15 cellular contexts compared by ENCODE assay signal in the genomic region with DNA sequence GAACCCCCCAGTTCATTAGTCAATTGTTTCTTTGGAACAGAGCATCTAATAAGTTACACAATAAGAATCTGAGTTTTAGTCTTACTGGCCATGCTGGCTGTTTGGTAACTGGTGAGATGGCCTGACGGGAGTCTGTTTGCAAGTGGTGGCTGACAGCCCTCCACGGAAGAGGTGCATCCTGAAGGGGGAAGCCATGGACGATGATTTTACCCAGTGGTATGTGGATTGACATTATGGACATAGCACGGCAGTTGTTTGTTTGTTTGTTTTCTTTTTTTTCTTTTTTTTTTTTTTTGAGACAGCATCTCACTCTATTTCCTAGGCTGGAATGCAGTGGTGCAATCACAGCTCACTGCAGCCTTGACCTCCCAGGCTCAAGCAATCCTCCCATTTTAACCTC.
DNase-seq lines count a peak whose midpoint lies in the region; ATAC-seq and TF ChIP-seq lines count a peak whose summit lies in the region.
"Had no signal": no experiment of that assay in that cellular context is flagged by ENCODE, and none has a peak within 500 bp of the region (broad histone marks: within the 10 kb centered on the region; RNA-seq: fewer than 3 reads in every experiment).

No MANE protein-coding gene starts in this region.

- H3K9me3 ChIP-seq in neural progenitor cell (ENCODE audit: low read depth) (no peaks in the 10 kb centered on the region), ascending aorta (no peaks in the 10 kb centered on the region)
- H3K9me3 ChIP-seq: BLaER1 treated with 17β-estradiol and CSF1 and Interleukin-3, amounts not matched to agents 10 nM and 100 nM had no signal

- no peak for ATAC-seq in activated T-helper 17 cell treated with anti-CD3 and anti-CD28 coated beads, Interleukin-2, amount 50 U/mL, for 72 hours (replicated peaks)
- ATAC-seq in GM18519 (IDR thresholded peaks at IDR 0.05; ENCODE audit: low FRiP score, unreplicated experiment) = no peak
- ATAC-seq in activated naive CD4-positive, alpha-beta T cell treated with anti-CD3 and anti-CD28 coated beads, Interleukin-2, amount 50 U/mL, for 72 hours = no peak
- ATAC-seq: GM12878, GM23338 had no signal

- H3K36me3 Mint-ChIP-seq in activated T-cell treated with anti-CD3 and anti-CD28 coated beads, Interleukin-2, amount 50 U/mL, for 24 hours (ENCODE audit: low read depth) = no peaks in the 10 kb centered on the region
- H3K36me3 Mint-ChIP-seq in activated T-helper 17 cell treated with anti-CD3 and anti-CD28 coated beads, Interleukin-2, amount 50 U/mL, for 72 hours (ENCODE audit: low read depth) = no peaks in the 10 kb centered on the region
- no peaks in the 10 kb centered on the region for H3K36me3 Mint-ChIP-seq in neural progenitor cell
- H3K36me3 Mint-ChIP-seq in activated naive CD4-positive, alpha-beta T cell treated with anti-CD3 and anti-CD28 coated beads, Interleukin-2, amount 50 U/mL, for 72 hours = no peaks in the 10 kb centered on the region

- no peaks in the 10 kb centered on the region for H3K9me3 Mint-ChIP-seq in activated T-cell treated with anti-CD3 and anti-CD28 coated beads, Interleukin-2, amount 50 U/mL, for 24 hours
- H3K9me3 Mint-ChIP-seq in activated T-helper 17 cell treated with anti-CD3 and anti-CD28 coated beads, Interleukin-2, amount 50 U/mL, for 72 hours = no peaks in the 10 kb centered on the region
- H3K9me3 Mint-ChIP-seq in neural progenitor cell = no peaks in the 10 kb centered on the region
- H3K9me3 Mint-ChIP-seq in activated naive CD4-positive, alpha-beta T cell treated with anti-CD3 and anti-CD28 coated beads, Interleukin-2, amount 50 U/mL, for 72 hours = peaks cover 0 to 5% of the 10 kb centered on the region in 2 donors
- H3K9me3 Mint-ChIP-seq: CD4-positive, alpha-beta T cell; GM23338; H9 had no signal

- H3K36me3 ChIP-seq in neural progenitor cell (no peaks in the 10 kb centered on the region), ascending aorta (no peaks in the 10 kb centered on the region)
- H3K36me3 ChIP-seq: BLaER1 treated with 17β-estradiol and CSF1 and Interleukin-3, amounts not matched to agents 10 nM and 100 nM had no signal

- no peaks in the 10 kb centered on the region for H3F3A ChIP-seq in neural progenitor cell (ENCODE audit: low read depth)

- H3K27ac ChIP-seq in neural progenitor cell (no peak overlapping the region), ascending aorta (no peak overlapping the region)

- no peak overlapping the region for H3K27ac Mint-ChIP-seq in activated T-cell treated with anti-CD3 and anti-CD28 coated beads, Interleukin-2, amount 50 U/mL, for 24 hours
- H3K27ac Mint-ChIP-seq in activated T-helper 17 cell treated with anti-CD3 and anti-CD28 coated beads, Interleukin-2, amount 50 U/mL, for 72 hours = peak overlapping the region; percentile 24
- H3K27ac Mint-ChIP-seq in neural progenitor cell = peak overlapping the region; percentile 81
- peak overlapping the region in 1 of 2 donors; percentile 83 for H3K27ac Mint-ChIP-seq in activated naive CD4-positive, alpha-beta T cell treated with anti-CD3 and anti-CD28 coated beads, Interleukin-2, amount 50 U/mL, for 72 hours
- H3K27ac Mint-ChIP-seq: CD4-positive, alpha-beta T cell; GM23338 had no signal

- intact Hi-C loops in ascending aorta (cut with DNase I) = no loop called here

- H4K20me1 ChIP-seq in neural progenitor cell (ENCODE audit: low read depth) = no peaks in the 10 kb centered on the region
- H4K20me1 ChIP-seq: BLaER1 treated with 17β-estradiol and CSF1 and Interleukin-3, amounts not matched to agents 10 nM and 100 nM had no signal

- H3K9ac ChIP-seq in neural progenitor cell = no peak overlapping the region
- H3K9ac ChIP-seq: BLaER1 treated with 17β-estradiol and CSF1 and Interleukin-3, amounts not matched to agents 10 nM and 100 nM had no signal

- no peak overlapping the region for H3K4me3 Mint-ChIP-seq in activated T-cell treated with anti-CD3 and anti-CD28 coated beads, Interleukin-2, amount 50 U/mL, for 24 hours
- no peak overlapping the region for H3K4me3 Mint-ChIP-seq in activated T-helper 17 cell treated with anti-CD3 and anti-CD28 coated beads, Interleukin-2, amount 50 U/mL, for 72 hours
- H3K4me3 Mint-ChIP-seq in neural progenitor cell = no peak overlapping the region
- H3K4me3 Mint-ChIP-seq: CD4-positive, alpha-beta T cell; GM23338; H9 had no signal

- no peak for TF ChIP-seq CTCF in neural progenitor cell (IDR thresholded peaks at IDR 0.05)
- no peak for TF ChIP-seq CTCF in ascending aorta (IDR thresholded peaks at IDR 0.05)

- H3K27me3 ChIP-seq in neural progenitor cell = no peaks in the 10 kb centered on the region
- H3K27me3 ChIP-seq in ascending aorta = no peaks in the 10 kb centered on the region
- H3K27me3 ChIP-seq: BLaER1 treated with 17β-estradiol and CSF1 and Interleukin-3, amounts not matched to agents 10 nM and 100 nM had no signal

- H3K4me1 Mint-ChIP-seq in activated T-cell treated with anti-CD3 and anti-CD28 coated beads, Interleukin-2, amount 50 U/mL, for 24 hours (ENCODE audit: low read depth) = peaks cover 24% of the 10 kb centered on the region
- H3K4me1 Mint-ChIP-seq in activated T-helper 17 cell treated with anti-CD3 and anti-CD28 coated beads, Interleukin-2, amount 50 U/mL, for 72 hours = peaks cover 9% of the 10 kb centered on the region
- H3K4me1 Mint-ChIP-seq in neural progenitor cell = peaks cover 20% of the 10 kb centered on the region

- peak; percentile 1 for DNase-seq in activated T-cell treated with anti-CD3 and anti-CD28 coated beads, Interleukin-2, amount 50 U/mL, for 24 hours
- DNase-seq in activated T-cell treated with anti-CD3 and anti-CD28 coated beads for 4 hours = no peak
- DNase-seq in neural progenitor cell (ENCODE audit: low spot score) = no peak
- DNase-seq in ascending aorta (ENCODE audit: low spot score in 2 of 2) = no peak
- no peak for DNase-seq in activated naive CD4-positive, alpha-beta T cell treated with anti-CD3 and anti-CD28 coated beads, Interleukin-2, amount 50 U/mL, for 72 hours (ENCODE audit: low spot score in 2 of 2)
- DNase-seq: ACHN; CD4-positive, alpha-beta T cell; DMS 273 treated with DMSO at 0.1 percent for 48 hours; DMS79; H9 had no signal

- H3K4me1 ChIP-seq in neural progenitor cell = peaks cover 4% of the 10 kb centered on the region
- H3K4me1 ChIP-seq in ascending aorta = peaks cover 4 to 15% of the 10 kb centered on the region in 2 donors

- H3K4me3 ChIP-seq in neural progenitor cell = no peak overlapping the region
- no peak overlapping the region for H3K4me3 ChIP-seq in ascending aorta
- H3K4me3 ChIP-seq: BLaER1 treated with 17β-estradiol and CSF1 and Interleukin-3, amounts not matched to agents 10 nM and 100 nM; GM12878; GM23338 had no signal

- no peaks in the 10 kb centered on the region for H3K27me3 Mint-ChIP-seq in activated T-cell treated with anti-CD3 and anti-CD28 coated beads, Interleukin-2, amount 50 U/mL, for 24 hours
- H3K27me3 Mint-ChIP-seq in activated T-helper 17 cell treated with anti-CD3 and anti-CD28 coated beads, Interleukin-2, amount 50 U/mL, for 72 hours = no peaks in the 10 kb centered on the region
- peaks cover 16% of the 10 kb centered on the region for H3K27me3 Mint-ChIP-seq in neural progenitor cell (ENCODE audit: insufficient read depth, low read depth)
- H3K27me3 Mint-ChIP-seq: CD4-positive, alpha-beta T cell had no signal

- H3K4me2 ChIP-seq in neural progenitor cell = no peak overlapping the region
- H3K4me2 ChIP-seq: GM23338 had no signal

- H2AFZ ChIP-seq in neural progenitor cell (replicated peaks) = no peak overlapping the region
- H2AFZ ChIP-seq: GM23338 had no signal

- H3K79me2 ChIP-seq in neural progenitor cell (ENCODE audit: low read depth) = no peaks in the 10 kb centered on the region
